8 cellular contexts compared by ENCODE assay signal in genomic region chr2:172086349-172087190, GRCh38.
DNase-seq lines count a peak whose midpoint lies in the region; ATAC-seq lines count a peak whose summit lies in the region.

No MANE protein-coding gene starts in this region.

- H3K9me3 ChIP-seq in NT2/D1 (ENCODE audit: insufficient read depth, low read length) = no peaks in the 10 kb centered on the region

- H3K27me3 ChIP-seq in NT2/D1 (ENCODE audit: insufficient read depth, insufficient read length) = peaks cover 100% of the 10 kb centered on the region

- H3K9me3 Mint-ChIP-seq in memory B cell = peaks cover 3% of the 10 kb centered on the region

- H3K4me3 ChIP-seq in NT2/D1 (ENCODE audit: insufficient read length, low read depth) = peak overlapping the region; percentile 12

- H3K4me1 ChIP-seq in NT2/D1 (ENCODE audit: insufficient read depth, insufficient read length) = peaks cover 41% of the 10 kb centered on the region

- H3K27ac Mint-ChIP-seq in memory B cell = peak overlapping the region; percentile 78

- peaks cover 4% of the 10 kb centered on the region for H3K36me3 Mint-ChIP-seq in memory B cell

- ATAC-seq in memory B cell (ENCODE audit: low read depth) = peak; percentile 34
- no peak for ATAC-seq in HG03460 (IDR thresholded peaks at IDR 0.05; ENCODE audit: unreplicated experiment)
- ATAC-seq in HG03457 (IDR thresholded peaks at IDR 0.05; ENCODE audit: unreplicated experiment) = no peak

- H3K9ac ChIP-seq in NT2/D1 (ENCODE audit: insufficient read length, low read depth) = no peak overlapping the region

- H3K4me1 Mint-ChIP-seq in memory B cell = peaks cover 8% of the 10 kb centered on the region

- H3K36me3 ChIP-seq in NT2/D1 (ENCODE audit: insufficient read depth, insufficient read length, low read length) = no peaks in the 10 kb centered on the region

- peak; percentile 76 for DNase-seq in activated CD8-positive, alpha-beta memory T cell treated with anti-CD3 and anti-CD28 coated beads for 24 hours
- no peak for DNase-seq in activated CD8-positive, alpha-beta memory T cell treated with anti-CD3 and anti-CD28 coated beads, Interleukin-2, amount 50 U/mL, for 4 hours
- DNase-seq in NT2/D1 (ENCODE audit: low read depth, low spot score) = no peak
- peak; percentile 48 for DNase-seq in astrocyte of the hippocampus (ENCODE audit: low read depth, low spot score)
- DNase-seq in memory B cell (ENCODE audit: low spot score in 2 of 2) = peak in 1 of 2 donors; percentile 31
- no peak for DNase-seq in NCI-H187 (lab: John Stamatoyannopoulos, UW)

- peak overlapping the region; percentile 44 for H3K4me3 Mint-ChIP-seq in memory B cell

- H3K27me3 Mint-ChIP-seq in memory B cell = peaks cover 31% of the 10 kb centered on the region

Comparison
In these comparisons a context has a peak if more than half of its experiments do, and no peak if none do; other contexts are left out.
1. DNase-seq: peak in activated CD8-positive, alpha-beta memory T cell treated with anti-CD3 and anti-CD28 coated beads for 24 hours (single experiment) and astrocyte of the hippocampus (single experiment); none in activated CD8-positive, alpha-beta memory T cell treated with anti-CD3 and anti-CD28 coated beads, Interleukin-2, amount 50 U/mL, for 4 hours (single experiment), NT2/D1 (single experiment) and NCI-H187 (0 of 2).